12 cellular contexts compared by ENCODE assay signal in genomic region chr3:16515885-16516420, GRCh38. TPM values are rescaled to one million over a fixed set of nuclear protein-coding genes. Genes with fewer than 3 reads are reported as not detected.
DNase-seq lines count a peak whose midpoint lies in the region; ATAC-seq and TF ChIP-seq lines count a peak whose summit lies in the region.
"Had no signal": no experiment of that assay in that cellular context is flagged by ENCODE, and none has a peak within 500 bp of the region (broad histone marks: within the 10 kb centered on the region; RNA-seq: fewer than 3 reads in every experiment).

No MANE protein-coding gene starts in this region.

- H3K36me3 ChIP-seq in neural cell (ENCODE audit: insufficient read depth, low read length) = no peaks in the 10 kb centered on the region

- ATAC-seq in activated CD8-positive, alpha-beta T cell treated with anti-CD3 and anti-CD28 coated beads for 36 hours = no peak
- no peak for ATAC-seq in HG03521 (IDR thresholded peaks at IDR 0.05; ENCODE audit: unreplicated experiment)
- no peak for ATAC-seq in GM19463 (IDR thresholded peaks at IDR 0.05; ENCODE audit: unreplicated experiment)
- ATAC-seq in GM19324 (IDR thresholded peaks at IDR 0.05; ENCODE audit: low FRiP score, unreplicated experiment) = no peak
- ATAC-seq: activated CD4-positive, CD25-positive, alpha-beta regulatory T cell treated with anti-CD3 and anti-CD28 coated beads, Interleukin-2, amount 50 U/mL, for 24 hours; Panc1 had no signal

- peak; percentile 57 for TF ChIP-seq POLR2A in GM19099 (IDR thresholded peaks at IDR 0.05; ENCODE audit: extremely low read depth, insufficient read length, low read depth)

- DNase-seq in NCI-H2081 (lab: John Stamatoyannopoulos, UW) (peak; percentile 55 to 81), NCI-H2081 treated with DMSO at 0.1 percent for 48 hours (lab: John Stamatoyannopoulos, UW) (no peak)
- peak; percentile 16 for DNase-seq in activated CD8-positive, alpha-beta T cell treated with anti-CD3 and anti-CD28 coated beads for 36 hours
- DNase-seq: NCI-H2029 had no signal

- peak overlapping the region; percentile 98 for H3K4me3 Mint-ChIP-seq in activated CD8-positive, alpha-beta T cell treated with anti-CD3 and anti-CD28 coated beads for 36 hours

- peak overlapping the region; percentile 73 for H3K27ac ChIP-seq in neural cell (ENCODE audit: low read length)
- H3K27ac ChIP-seq: 22Rv1 had no signal

- intact Hi-C loops in activated CD8-positive, alpha-beta T cell treated with anti-CD3 and anti-CD28 coated beads for 36 hours (cut with micrococcal nuclease) = no loop called here

- peaks cover 49% of the 10 kb centered on the region for H3K36me3 Mint-ChIP-seq in activated CD8-positive, alpha-beta T cell treated with anti-CD3 and anti-CD28 coated beads for 36 hours (ENCODE audit: low read depth)

- H3K27me3 Mint-ChIP-seq in activated CD8-positive, alpha-beta T cell treated with anti-CD3 and anti-CD28 coated beads for 36 hours = no peaks in the 10 kb centered on the region

- H3F3A ChIP-seq in neural cell (ENCODE audit: insufficient read depth, low read length, poor library complexity, severe bottlenecking) = no peaks in the 10 kb centered on the region

- no peaks in the 10 kb centered on the region for H3K79me2 ChIP-seq in neural cell (replicated peaks; ENCODE audit: insufficient read depth, low read length)

- POLR2A ChIA-PET in activated CD8-positive, alpha-beta T cell treated with anti-CD3 and anti-CD28 coated beads for 36 hours (lab: Charles Lee) = interaction anchor here (1.0 to 2.4 kb wide), 7 partner anchors 10 to 231 kb away, joined by 3 to 7 read pairs (median 4); no protein-coding TSS in a partner anchor

- no peaks in the 10 kb centered on the region for H3K9me3 ChIP-seq in neural cell (ENCODE audit: low read length)

- peak overlapping the region; percentile 24 for H3K4me3 ChIP-seq in neural cell (ENCODE audit: low read length)

- no peak for TF ChIP-seq CTCF in activated CD8-positive, alpha-beta T cell treated with anti-CD3 and anti-CD28 coated beads for 36 hours (IDR thresholded peaks at IDR 0.05)
- no peak for TF ChIP-seq CTCF in neural cell (IDR thresholded peaks at IDR 0.05; ENCODE audit: poor library complexity, severe bottlenecking)

- H3K27me3 ChIP-seq in neural cell (ENCODE audit: insufficient read depth, low read depth, low read length) = peaks cover 31% of the 10 kb centered on the region

- H4K20me1 ChIP-seq in neural cell (ENCODE audit: insufficient read depth) = no peaks in the 10 kb centered on the region

- H3K4me2 ChIP-seq in neural cell (ENCODE audit: low read length) = no peak overlapping the region

- peak; percentile 47 for TF ChIP-seq EP300 in neural cell (conservative IDR thresholded peaks at IDR 0.05; ENCODE audit: poor library complexity, severe bottlenecking)

- H3K4me1 Mint-ChIP-seq in activated CD8-positive, alpha-beta T cell treated with anti-CD3 and anti-CD28 coated beads for 36 hours (ENCODE audit: low read depth) = peaks cover 72% of the 10 kb centered on the region

- peaks cover 16% of the 10 kb centered on the region for H3K9me3 Mint-ChIP-seq in activated CD8-positive, alpha-beta T cell treated with anti-CD3 and anti-CD28 coated beads for 36 hours

- no peak overlapping the region for H2AFZ ChIP-seq in neural cell (ENCODE audit: low read depth, low read length)

- H3K9me2 ChIP-seq in neural cell (ENCODE audit: insufficient read depth, low read length) = no peaks in the 10 kb centered on the region

- TF ChIP-seq RAD21 in neural cell (conservative IDR thresholded peaks at IDR 0.05) = no peak

- H3K9ac ChIP-seq in neural cell (ENCODE audit: low read length) = peak overlapping the region; percentile 43

- CTCF ChIA-PET in activated CD8-positive, alpha-beta T cell treated with anti-CD3 and anti-CD28 coated beads for 36 hours (lab: Charles Lee) = interaction anchor here (0.8 to 2.3 kb wide), 8 partner anchors 12 to 251 kb away, joined by 3 to 9 read pairs (median 5); partner anchors contain the start of genes DPH3 and OXNAD1

- peak overlapping the region; percentile 58 for H3K27ac Mint-ChIP-seq in activated CD8-positive, alpha-beta T cell treated with anti-CD3 and anti-CD28 coated beads for 36 hours

TF ChIP-seq in neural cell, 6 proteins besides CTCF, POLR2A, EP300 and RAD21:
- TF ChIP-seq TAF1 (IDR thresholded peaks at IDR 0.05; ENCODE audit: low read depth) (peak; percentile 47), EZH2 (IDR thresholded peaks at IDR 0.05; ENCODE audit: borderline replicate concordance, insufficient read depth, low read length, poor library complexity, severe bottlenecking) (no peak), SMC3 (conservative IDR thresholded peaks at IDR 0.05; ENCODE audit: poor library complexity) (no peak)
- TF ChIP-seq, protein P1, sequence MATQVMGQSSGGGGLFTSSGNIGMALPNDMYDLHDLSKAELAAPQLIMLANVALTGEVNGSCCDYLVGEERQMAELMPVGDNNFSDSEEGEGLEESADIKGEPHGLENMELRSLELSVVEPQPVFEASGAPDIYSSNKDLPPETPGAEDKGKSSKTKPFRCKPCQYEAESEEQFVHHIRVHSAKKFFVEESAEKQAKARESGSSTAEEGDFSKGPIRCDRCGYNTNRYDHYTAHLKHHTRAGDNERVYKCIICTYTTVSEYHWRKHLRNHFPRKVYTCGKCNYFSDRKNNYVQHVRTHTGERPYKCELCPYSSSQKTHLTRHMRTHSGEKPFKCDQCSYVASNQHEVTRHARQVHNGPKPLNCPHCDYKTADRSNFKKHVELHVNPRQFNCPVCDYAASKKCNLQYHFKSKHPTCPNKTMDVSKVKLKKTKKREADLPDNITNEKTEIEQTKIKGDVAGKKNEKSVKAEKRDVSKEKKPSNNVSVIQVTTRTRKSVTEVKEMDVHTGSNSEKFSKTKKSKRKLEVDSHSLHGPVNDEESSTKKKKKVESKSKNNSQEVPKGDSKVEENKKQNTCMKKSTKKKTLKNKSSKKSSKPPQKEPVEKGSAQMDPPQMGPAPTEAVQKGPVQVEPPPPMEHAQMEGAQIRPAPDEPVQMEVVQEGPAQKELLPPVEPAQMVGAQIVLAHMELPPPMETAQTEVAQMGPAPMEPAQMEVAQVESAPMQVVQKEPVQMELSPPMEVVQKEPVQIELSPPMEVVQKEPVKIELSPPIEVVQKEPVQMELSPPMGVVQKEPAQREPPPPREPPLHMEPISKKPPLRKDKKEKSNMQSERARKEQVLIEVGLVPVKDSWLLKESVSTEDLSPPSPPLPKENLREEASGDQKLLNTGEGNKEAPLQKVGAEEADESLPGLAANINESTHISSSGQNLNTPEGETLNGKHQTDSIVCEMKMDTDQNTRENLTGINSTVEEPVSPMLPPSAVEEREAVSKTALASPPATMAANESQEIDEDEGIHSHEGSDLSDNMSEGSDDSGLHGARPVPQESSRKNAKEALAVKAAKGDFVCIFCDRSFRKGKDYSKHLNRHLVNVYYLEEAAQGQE (IDR thresholded peaks at IDR 0.05; ENCODE audit: borderline replicate concordance) = no peak

RNA-seq across cellular contexts. Expression of gene RFTN1, which starts 2.5 kb away (rescaled TPM):
- total RNA-seq in activated CD8-positive, alpha-beta T cell treated with anti-CD3 and anti-CD28 coated beads for 36 hours = 100 to 1,000 TPM; 113 to 125 TPM
- polyA plus RNA-seq in neural cell = 36.8 and 66.9 TPM in 2 replicates
- 41.6 and 52.3 TPM in 2 replicates for polyA minus RNA-seq in neural cell
